20 cellular contexts compared by ENCODE assay signal in the genomic region with DNA sequence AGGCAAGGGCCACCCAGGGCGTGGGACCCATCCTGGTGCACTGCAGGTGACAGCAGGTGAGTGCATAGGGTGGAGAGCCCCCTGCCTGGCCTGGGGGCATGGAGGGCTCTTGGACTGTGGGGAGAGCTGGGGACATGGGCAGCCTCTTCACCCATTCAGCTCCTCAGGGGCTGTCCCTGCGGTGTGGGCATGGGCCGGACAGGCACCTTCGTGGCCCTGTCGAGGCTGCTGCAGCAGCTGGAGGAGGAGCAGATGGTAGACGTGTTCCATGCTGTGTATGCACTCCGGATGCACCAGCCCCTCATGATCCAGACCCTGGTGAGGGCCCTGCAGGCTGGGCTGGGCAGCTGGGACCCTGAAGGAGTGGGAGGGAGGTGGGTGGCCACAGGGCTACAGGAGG.
"Had no signal": no experiment of that assay in that cellular context is flagged by ENCODE, and none has a peak within 500 bp of the region (broad histone marks: within the 10 kb centered on the region; RNA-seq: fewer than 3 reads in every experiment).

No MANE protein-coding gene starts in this region.

- H3K4me3 ChIP-seq: SJSA1, SK-N-MC had no signal

- FAIRE-seq: HTR-8/SVneo, RCC 7860 had no signal

- H3K36me3 ChIP-seq: SJSA1 had no signal

- H3K9me3 ChIP-seq: SJSA1 had no signal

- H3K27ac ChIP-seq: HL-60, SJSA1, SK-N-MC had no signal

- H3K27me3 ChIP-seq: SJSA1 had no signal

- DNase-seq: KBM-7, MV-4-11, NCI-H1048, NCI-H1105, NCI-H1417, NCI-H1436 treated with DMSO at 0.1 percent for 48 hours, NCI-H1694, NCI-H187 treated with DMSO at 0.1 percent for 48 hours, NCI-H2081, NCI-H2107, NCI-H2227 treated with DMSO at 0.1 percent for 48 hours, NCI-H526 treated with DMSO at 0.1 percent for 48 hours, NCI-H774, RPMI8226, SHP77 treated with DMSO at 0.1 percent for 48 hours had no signal
